ENCODE assay signal across 9 cellular contexts in the genomic region with DNA sequence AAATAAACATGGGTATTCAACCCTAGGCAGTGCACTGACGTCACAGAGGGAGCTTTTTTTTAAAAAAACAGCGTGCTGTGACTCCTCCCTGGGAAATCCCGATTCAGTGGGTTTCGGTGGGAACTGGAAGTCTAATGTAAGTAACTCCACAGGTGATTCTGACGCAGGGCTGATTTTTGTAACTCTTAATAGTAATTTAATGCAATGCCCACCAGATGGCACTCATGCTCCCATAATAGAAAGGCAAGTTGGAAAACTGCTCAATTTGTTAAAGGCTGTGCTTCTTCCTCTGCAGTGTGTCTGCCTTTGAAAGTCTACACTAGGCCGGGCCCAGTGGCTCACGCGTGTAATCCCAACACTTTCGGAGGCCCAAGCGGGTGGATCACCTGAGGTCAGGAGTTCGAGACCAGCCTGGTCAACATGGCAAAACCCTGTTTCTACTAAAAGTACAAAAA. TPM values are rescaled to one million over a fixed set of nuclear protein-coding genes. Genes with fewer than 3 reads are reported as not detected.
A peak's percentile ranks its signal among the peaks of the same experiment; 100 is the strongest.
DNase-seq lines count a peak whose midpoint lies in the region; ATAC-seq and TF ChIP-seq lines count a peak whose summit lies in the region.
"Had no signal": no experiment of that assay in that cellular context is flagged by ENCODE, and none has a peak within 500 bp of the region (broad histone marks: within the 10 kb centered on the region; RNA-seq: fewer than 3 reads in every experiment).

No MANE protein-coding gene starts in this region.

- in situ Hi-C loops in transverse colon (cut with MboI; ENCODE audit: low pct_ligation_motif_present in 1 of 4, low pct_unique_long_range_greater_than_20kb in 1 of 4, low sequenced_read_pairs in 3 of 4), result loop anchor here (25.0 kb wide), 1 partner anchor 609 kb away; no protein-coding TSS in a partner anchor

- no peak overlapping the region for H3K4me3 Mint-ChIP-seq in activated T-cell treated with anti-CD3 and anti-CD28 coated beads, Interleukin-2, amount 50 U/mL, for 72 hours
- H3K4me3 Mint-ChIP-seq: activated naive CD4-positive, alpha-beta T cell treated with anti-CD3 and anti-CD28 coated beads, Interleukin-2, amount 50 U/mL, for 24 hours had no signal

- no peaks in the 10 kb centered on the region for H3K79me1 ChIP-seq in neuronal stem cell (ENCODE audit: low read depth, low read length)

- H3K14ac ChIP-seq in neuronal stem cell (ENCODE audit: low read length), result no peak overlapping the region

- H3K4me3 ChIP-seq in PC-3 (ENCODE audit: low read length), result no peak overlapping the region
- no peak overlapping the region for H3K4me3 ChIP-seq in neuronal stem cell (ENCODE audit: low read length in 2 of 2)
- H3K4me3 ChIP-seq in transverse colon, result no peak overlapping the region

- no peaks in the 10 kb centered on the region for H3K79me2 ChIP-seq in PC-3 (ENCODE audit: low read length)

- H3F3A ChIP-seq in PC-3 (ENCODE audit: low read length, unreplicated experiment), result no peaks in the 10 kb centered on the region

- no peak overlapping the region for H2AK5ac ChIP-seq in neuronal stem cell (ENCODE audit: low read depth, low read length)

- no peak overlapping the region for H3K27ac Mint-ChIP-seq in activated T-cell treated with anti-CD3 and anti-CD28 coated beads, Interleukin-2, amount 50 U/mL, for 72 hours
- H3K27ac Mint-ChIP-seq: activated naive CD4-positive, alpha-beta T cell treated with anti-CD3 and anti-CD28 coated beads, Interleukin-2, amount 50 U/mL, for 24 hours had no signal

- intact Hi-C loops in PC-3 (cut with micrococcal nuclease), result loop anchor here (1.0 to 5.0 kb wide), 3 partner anchors 15 to 769 kb away; no protein-coding TSS in a partner anchor
- intact Hi-C loops in transverse colon (cut with DNase I; ENCODE audit: low total_unique reads), result no loop called here

- no peak overlapping the region for H3K4ac ChIP-seq in neuronal stem cell (ENCODE audit: low read length)

- H3K27me3 ChIP-seq in PC-3 (ENCODE audit: low read length), result no peaks in the 10 kb centered on the region
- no peaks in the 10 kb centered on the region for H3K27me3 ChIP-seq in neuronal stem cell (ENCODE audit: control insufficient read depth in 3 of 3, insufficient read depth in 3 of 3, low read depth in 1 of 3, low read length in 3 of 3)
- no peaks in the 10 kb centered on the region for H3K27me3 ChIP-seq in transverse colon

- H2AFZ ChIP-seq in PC-3 (ENCODE audit: low read length), result 0 out of 2 replicates have a peak overlapping the region, but pooled peaks have one; percentile 53
- H2AFZ ChIP-seq in neuronal stem cell (ENCODE audit: low read length), result peak overlapping the region; percentile 59

- no peak for TF ChIP-seq POLR2A in transverse colon (IDR thresholded peaks at IDR 0.05)

- H3K36me3 ChIP-seq in PC-3 (ENCODE audit: low read depth, low read length), result no peaks in the 10 kb centered on the region
- no peaks in the 10 kb centered on the region for H3K36me3 ChIP-seq in neuronal stem cell (replicated peaks in 1 of 2; ENCODE audit: control insufficient read depth in 2 of 2, insufficient read depth in 2 of 2, low read length in 2 of 2)
- H3K36me3 ChIP-seq in transverse colon, result no peaks in the 10 kb centered on the region

- H2BK5ac ChIP-seq in neuronal stem cell (ENCODE audit: low read length), result no peak overlapping the region

- no peak overlapping the region for H3K18ac ChIP-seq in neuronal stem cell (ENCODE audit: low read length)

- peak overlapping the region; percentile 28 for H3K4me2 ChIP-seq in PC-3 (ENCODE audit: low read length)
- H3K4me2 ChIP-seq in neuronal stem cell (ENCODE audit: insufficient read depth, low read length, poor library complexity, severe bottlenecking), result no peak overlapping the region

- H4K20me1 ChIP-seq in PC-3 (ENCODE audit: low read length), result no peaks in the 10 kb centered on the region

- BruUV-seq in PC-3 (replicated peaks; lab: Mats Ljungman, UMichigan), result no TSS peak

- H3K9ac ChIP-seq in PC-3 (ENCODE audit: low read length) (peak overlapping the region; percentile 44), neuronal stem cell (ENCODE audit: low read depth, low read length, poor library complexity) (no peak overlapping the region)

- peaks cover 3% of the 10 kb centered on the region in 2 donors for H3K36me3 Mint-ChIP-seq in activated T-cell treated with anti-CD3 and anti-CD28 coated beads, Interleukin-2, amount 50 U/mL, for 72 hours (ENCODE audit: insufficient read depth in 2 of 2)

- peak overlapping the region; percentile 57 for H3K27ac ChIP-seq in PC-3 (ENCODE audit: low read length)
- H3K27ac ChIP-seq in neuronal stem cell (replicated peaks; ENCODE audit: low read length), result no peak overlapping the region
- peak overlapping the region in 2 of 4 donors; percentile 13 to 15 for H3K27ac ChIP-seq in transverse colon

- WGBS in neuronal stem cell (ENCODE audit: extremely low coverage in 2 of 2, insufficient read length in 2 of 2, insufficient replicate concordance in 1 of 2), 2 donors, result no CpG with 5 or more reads among the region's 11 CpGs
- WGBS in transverse colon (ENCODE audit: low coverage in 1 of 2), 2 donors, result 9% methylated on average over 7 to 11 of the region's 11 CpGs

- no peak overlapping the region for H4K8ac ChIP-seq in neuronal stem cell (ENCODE audit: low read depth, low read length)

- H3K4me1 Mint-ChIP-seq in activated T-cell treated with anti-CD3 and anti-CD28 coated beads, Interleukin-2, amount 50 U/mL, for 72 hours (ENCODE audit: low read depth), result no peaks in the 10 kb centered on the region

- no peak overlapping the region for H2BK120ac ChIP-seq in neuronal stem cell (ENCODE audit: low read depth, low read length)

- TF ChIP-seq EP300 in transverse colon (IDR thresholded peaks at IDR 0.05; ENCODE audit: low read depth), result no peak

- no peak overlapping the region for H2BK12ac ChIP-seq in neuronal stem cell (ENCODE audit: low read length)

- no peaks in the 10 kb centered on the region for H3K27me3 Mint-ChIP-seq in activated T-cell treated with anti-CD3 and anti-CD28 coated beads, Interleukin-2, amount 50 U/mL, for 72 hours (ENCODE audit: low read depth)
- H3K27me3 Mint-ChIP-seq: activated naive CD4-positive, alpha-beta T cell treated with anti-CD3 and anti-CD28 coated beads, Interleukin-2, amount 50 U/mL, for 24 hours had no signal

- peaks cover 3% of the 10 kb centered on the region in 2 donors for H3K9me3 Mint-ChIP-seq in activated T-cell treated with anti-CD3 and anti-CD28 coated beads, Interleukin-2, amount 50 U/mL, for 72 hours
- H3K9me3 Mint-ChIP-seq: activated naive CD4-positive, alpha-beta T cell treated with anti-CD3 and anti-CD28 coated beads, Interleukin-2, amount 50 U/mL, for 24 hours had no signal

- ATAC-seq in GM21360 (IDR thresholded peaks at IDR 0.05; ENCODE audit: unreplicated experiment) (peak; percentile 88), PC-3 (peak; percentile 68)
- peak; percentile 66 to 81 for ATAC-seq in activated T-cell treated with anti-CD3 and anti-CD28 coated beads, Interleukin-2, amount 50 U/mL, for 72 hours (replicated peaks in 1 of 2)

- H3K9me2 ChIP-seq in PC-3 (replicated peaks; ENCODE audit: low read length), result no peaks in the 10 kb centered on the region

- POLR2A ChIA-PET in PC-3 (lab: Charles Lee; ENCODE audit: unreplicated experiment), result interaction anchor here (0.5 kb wide), 1 partner anchor 11 kb away, joined by 3 read pairs; a partner anchor contains a TSS

- DNase-seq in DMS 273 treated with DMSO at 0.1 percent for 48 hours (lab: John Stamatoyannopoulos, UW) (peak; percentile 37), HUDEP-2 (lab: John Stamatoyannopoulos, UW; ENCODE audit: unreplicated experiment in 76 of 76) (peak in 47 of 76 experiments; percentile 3 to 62 (median 31)), PC-3 (peak; percentile 74), fibroblast of peridontal ligament (ENCODE audit: extremely low read depth) (peak; percentile 92), neuronal stem cell (ENCODE audit: low spot score) (peak; percentile 76), transverse colon (peak; percentile 59)
- DNase-seq in activated T-cell treated with anti-CD3 and anti-CD28 coated beads, Interleukin-2, amount 50 U/mL, for 72 hours, result peak; percentile 56 to 71

- peaks cover 12% of the 10 kb centered on the region; the same call in 1 of the 2 replicates for H3K4me1 ChIP-seq in PC-3 (ENCODE audit: insufficient read depth, low read length)
- peaks cover 0 to 2% of the 10 kb centered on the region in 2 donors for H3K4me1 ChIP-seq in neuronal stem cell (ENCODE audit: control insufficient read depth in 2 of 2, insufficient read depth in 1 of 2, low read depth in 1 of 2, low read length in 2 of 2)
- peaks cover 0 to 19% (median 5%) of the 10 kb centered on the region in 4 donors for H3K4me1 ChIP-seq in transverse colon

- no peak overlapping the region for H3K23ac ChIP-seq in neuronal stem cell (ENCODE audit: low read depth, low read length, poor library complexity)

- H4K91ac ChIP-seq in neuronal stem cell (ENCODE audit: low read depth, low read length, poor library complexity), result no peak overlapping the region

- no peak overlapping the region for H2BK15ac ChIP-seq in neuronal stem cell (ENCODE audit: low read length)

- H3K9me3 ChIP-seq in PC-3 (ENCODE audit: low read length) (no peaks in the 10 kb centered on the region), neuronal stem cell (replicated peaks in 1 of 2; ENCODE audit: control insufficient read depth in 2 of 2, insufficient read depth in 1 of 2, low read depth in 1 of 2, low read length in 2 of 2) (no peaks in the 10 kb centered on the region), transverse colon (no peaks in the 10 kb centered on the region)

- TF ChIP-seq CTCF in PC-3 (conservative IDR thresholded peaks at IDR 0.05; ENCODE audit: low read depth, low read length), result peak; percentile 49; the same call in 1 of the 2 replicates
- peak; percentile 53 to 68 (median 63) for TF ChIP-seq CTCF in transverse colon (IDR thresholded peaks at IDR 0.05)

- CTCF ChIA-PET in PC-3 (lab: Charles Lee), result no interaction called here

RNA-seq across cellular contexts. Expression of a gene that starts 10.9 kb away (rescaled TPM):
- total RNA-seq in PC-3 (2014; rRNA removed) (21.2 and 26.0 TPM in 2 replicates), transverse colon (100 to 1,000 TPM in 1 of 4 donors, 10 to 100 TPM in 3; 25.9 to 132 (median 67.0) TPM)
- 10 to 100 TPM; 49.1 to 53.1 TPM for total RNA-seq in activated T-cell treated with anti-CD3 and anti-CD28 coated beads, Interleukin-2, amount 50 U/mL, for 72 hours
- 36.1 TPM for polyA plus RNA-seq in neuronal stem cell (2013, experiment 1 of 2)
- 36.0 TPM for polyA plus RNA-seq in neuronal stem cell (2013, experiment 2 of 2)

Comparison
In these comparisons a context has a peak if more than half of its experiments do, and no peak if none do; other contexts are left out.
1. DNase-seq: peak in every context shown above with its lines; median percentile 92 in fibroblast of peridontal ligament; 76 in neuronal stem cell; 74 in PC-3; 64 in activated T-cell treated with anti-CD3 and anti-CD28 coated beads, Interleukin-2, amount 50 U/mL, for 72 hours; 59 in transverse colon; 37 in DMS 273 treated with DMSO at 0.1 percent for 48 hours; 31 in HUDEP-2.